In the genomic region with DNA sequence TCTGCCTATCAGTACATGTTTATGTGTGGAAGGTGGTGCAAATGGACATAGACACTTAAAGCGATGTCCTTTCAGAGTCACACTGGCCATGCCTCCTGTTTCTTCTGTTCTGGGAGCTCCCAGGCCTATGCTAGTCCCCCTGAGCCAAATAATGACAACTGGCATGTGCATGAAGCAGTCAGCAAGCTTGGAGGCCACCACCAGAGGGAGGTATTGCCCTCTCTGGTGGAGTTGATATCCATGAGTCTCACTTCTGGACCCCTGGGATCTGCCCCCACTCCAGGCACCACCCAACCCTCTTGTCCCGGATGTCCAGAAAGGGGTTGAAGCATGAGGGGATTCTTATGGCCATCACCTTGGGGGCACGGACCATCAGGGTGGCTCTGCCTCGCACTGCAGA, we compare ENCODE assay signal across 8 cellular contexts.
DNase-seq lines count a peak whose midpoint lies in the region; ATAC-seq and TF ChIP-seq lines count a peak whose summit lies in the region.

No MANE protein-coding gene starts in this region.

- CTCF ChIA-PET in Calu3 (lab: Charles Lee): interaction anchor here (1.4 kb wide), 1 partner anchor 194 kb away, joined by 3 read pairs; no protein-coding TSS in a partner anchor

- H3K9me3 Mint-ChIP-seq in Calu3 (ENCODE audit: low read depth, unreplicated experiment) (no peaks in the 10 kb centered on the region), nephron progenitor cell (no peaks in the 10 kb centered on the region)

- H3K4me1 ChIP-seq in OCI-LY1 (ENCODE audit: insufficient read depth, low read length, severe bottlenecking) (no peaks in the 10 kb centered on the region), colonic mucosa (no peaks in the 10 kb centered on the region)

- no peak overlapping the region for H3K27ac Mint-ChIP-seq in Calu3 (ENCODE audit: unreplicated experiment)
- H3K27ac Mint-ChIP-seq in nephron progenitor cell: no peak overlapping the region

- H3K4me1 Mint-ChIP-seq in Calu3 (ENCODE audit: low read depth, unreplicated experiment) (no peaks in the 10 kb centered on the region), nephron progenitor cell (peaks cover 11% of the 10 kb centered on the region)

- no peaks in the 10 kb centered on the region for H4K20me1 ChIP-seq in OCI-LY1 (ENCODE audit: insufficient read depth, low read length)

- H3K9me2 ChIP-seq in OCI-LY1 (ENCODE audit: low read depth, low read length): no peaks in the 10 kb centered on the region

- DNase-seq in Calu3: peak; percentile 39
- peak; percentile 29 for DNase-seq in colonic mucosa
- peak; percentile 23 for DNase-seq in nephron progenitor cell
- no peak for DNase-seq in NCI-H526 treated with DMSO at 0.1 percent for 48 hours (lab: John Stamatoyannopoulos, UW)
- DNase-seq in NCI-H2029 (lab: John Stamatoyannopoulos, UW): no peak

- H3K27ac ChIP-seq in OCI-LY1 (ENCODE audit: low read depth, low read length, poor library complexity, severe bottlenecking): no peak overlapping the region
- H3K27ac ChIP-seq in colonic mucosa: no peak overlapping the region

- ATAC-seq in GM19351 (IDR thresholded peaks at IDR 0.05; ENCODE audit: unreplicated experiment) (peak; percentile 69), HG03097 (IDR thresholded peaks at IDR 0.05; ENCODE audit: low FRiP score, unreplicated experiment) (no peak)

- H3K27me3 Mint-ChIP-seq in Calu3 (ENCODE audit: unreplicated experiment) (no peaks in the 10 kb centered on the region), nephron progenitor cell (ENCODE audit: low read depth, poor library complexity) (no peaks in the 10 kb centered on the region)

- H3K27me3 ChIP-seq in OCI-LY1 (ENCODE audit: insufficient read depth, low read length): no peaks in the 10 kb centered on the region
- H3K27me3 ChIP-seq in colonic mucosa: no peaks in the 10 kb centered on the region

- no peaks in the 10 kb centered on the region for H3K79me2 ChIP-seq in OCI-LY1 (ENCODE audit: insufficient read depth, low read length)

- H3K36me3 Mint-ChIP-seq in Calu3 (ENCODE audit: insufficient read depth, unreplicated experiment): no peaks in the 10 kb centered on the region
- peaks cover 12% of the 10 kb centered on the region for H3K36me3 Mint-ChIP-seq in nephron progenitor cell (ENCODE audit: low read depth)

- H3K9me3 ChIP-seq in OCI-LY1 (ENCODE audit: low read length): no peaks in the 10 kb centered on the region
- H3K9me3 ChIP-seq in colonic mucosa: no peaks in the 10 kb centered on the region

- H3K4me3 ChIP-seq in OCI-LY1 (ENCODE audit: low read depth, low read length, poor library complexity, severe bottlenecking) (no peak overlapping the region), colonic mucosa (no peak overlapping the region)

- H3K36me3 ChIP-seq in OCI-LY1 (ENCODE audit: insufficient read depth, low read length) (no peaks in the 10 kb centered on the region), colonic mucosa (no peaks in the 10 kb centered on the region)

- intact Hi-C loops in Calu3 (cut with micrococcal nuclease; ENCODE audit: unreplicated experiment) (loop anchor here (5.0 kb wide), 1 partner anchor 194 kb away; no protein-coding TSS in a partner anchor), colonic mucosa (cut with DNase I) (no loop called here)

- H3K4me3 Mint-ChIP-seq in Calu3 (ENCODE audit: low read depth, unreplicated experiment): no peak overlapping the region
- no peak overlapping the region for H3K4me3 Mint-ChIP-seq in nephron progenitor cell

- H2AFZ ChIP-seq in OCI-LY1 (ENCODE audit: low read length): no peak overlapping the region

- H3F3A ChIP-seq in OCI-LY1 (ENCODE audit: insufficient read depth, low read length): no peaks in the 10 kb centered on the region

- H3K4me2 ChIP-seq in OCI-LY1 (ENCODE audit: low read length): no peak overlapping the region

- peak; percentile 38 for TF ChIP-seq CTCF in Calu3 (IDR thresholded peaks at IDR 0.05; ENCODE audit: unreplicated experiment)
- peak; percentile 65 for TF ChIP-seq CTCF in OCI-LY1 (IDR thresholded peaks at IDR 0.05; ENCODE audit: low read length)
- TF ChIP-seq CTCF in colonic mucosa (IDR thresholded peaks at IDR 0.05): peak; percentile 21
- TF ChIP-seq CTCF in nephron progenitor cell (IDR thresholded peaks at IDR 0.05): peak; percentile 24

- H3K9ac ChIP-seq in OCI-LY1 (ENCODE audit: low read length) (no peak overlapping the region), colonic mucosa (ENCODE audit: low read depth in 2 of 2, low read length in 2 of 2) (no peak overlapping the region)

- BruUV-seq in Calu3 (replicated peaks; lab: Mats Ljungman, UMichigan): no TSS peak

Comparison
In these comparisons a context has a peak if more than half of its experiments do, and no peak if none do; other contexts are left out.
1. DNase-seq: peak in Calu3 (single experiment), colonic mucosa (single experiment) and nephron progenitor cell (single experiment); none in NCI-H526 treated with DMSO at 0.1 percent for 48 hours (single experiment) and NCI-H2029 (single experiment).
2. Peak in every context shown above with its lines, with median percentiles within 50 percentile points of each other: CTCF ChIP-seq.